In genomic region chr19:3931041-3931440, GRCh38 we compare ENCODE assay signal across 21 cellular contexts. TPM values are rescaled to one million over a fixed set of nuclear protein-coding genes. Genes with fewer than 3 reads are reported as not detected.
DNase-seq lines count a peak whose midpoint lies in the region; ATAC-seq and TF ChIP-seq lines count a peak whose summit lies in the region.
"Had no signal": no experiment of that assay in that cellular context is flagged by ENCODE, and none has a peak within 500 bp of the region (broad histone marks: within the 10 kb centered on the region; RNA-seq: fewer than 3 reads in every experiment).

No MANE protein-coding gene starts in this region.

- H3K4me1 ChIP-seq in Panc1 (ENCODE audit: control insufficient read depth, insufficient read depth, low read length) (no peaks in the 10 kb centered on the region), heart right ventricle (peaks cover 0 to 19% (median 5%) of the 10 kb centered on the region in 9 donors), osteoblast (ENCODE audit: insufficient read depth, low read length) (no peaks in the 10 kb centered on the region)

- no peaks in the 10 kb centered on the region for H4K20me1 ChIP-seq in osteoblast (ENCODE audit: insufficient read depth, low read length)

- H3K36me3 ChIP-seq in H7 (replicated peaks; ENCODE audit: control insufficient read depth, insufficient read depth, low read length) = no peaks in the 10 kb centered on the region
- no peaks in the 10 kb centered on the region for H3K36me3 ChIP-seq in Panc1 (ENCODE audit: control insufficient read depth, insufficient read depth, low read length)
- no peaks in the 10 kb centered on the region for H3K36me3 ChIP-seq in heart right ventricle
- no peaks in the 10 kb centered on the region for H3K36me3 ChIP-seq in osteoblast (ENCODE audit: insufficient read depth, low read length)

- no peak overlapping the region for H2AFZ ChIP-seq in osteoblast (ENCODE audit: low read length)

- no TSS peak for BruUV-seq in Panc1 (replicated peaks; lab: Mats Ljungman, UMichigan)

- 39 to 47% methylated on average over 8 of the region's 8 CpGs for WGBS in heart right ventricle, 2 donors

- no peaks in the 10 kb centered on the region for H3K9me3 ChIP-seq in Panc1 (ENCODE audit: control insufficient read depth, insufficient read depth, low read depth, low read length)
- H3K9me3 ChIP-seq in heart right ventricle = no peaks in the 10 kb centered on the region
- no peaks in the 10 kb centered on the region for H3K9me3 ChIP-seq in osteoblast (ENCODE audit: low read depth, low read length)

- intact Hi-C loops in Panc1 (cut with micrococcal nuclease; ENCODE audit: unreplicated experiment) (no loop called here), heart right ventricle (cut with DNase I) (no loop called here)

- no peak overlapping the region for H3K4me2 ChIP-seq in osteoblast (ENCODE audit: insufficient read depth, low read length)
- H3K4me2 ChIP-seq: KMS-11 had no signal

- POLR2A ChIA-PET in Panc1 (lab: Charles Lee) = interaction anchor here (0.6 kb wide), 1 partner anchor 120 kb away, joined by 12 read pairs; no protein-coding TSS in a partner anchor

- in situ Hi-C loops in Panc1 (cut with HindIII; ENCODE audit: low pct_unique_long_range_greater_than_20kb, low sequenced_read_pairs) = no loop called here

- no peak for TF ChIP-seq CTCF in Panc1 (IDR thresholded peaks at IDR 0.05)
- peak in 2 of 9 donors; percentile 9 to 10 for TF ChIP-seq CTCF in heart right ventricle (IDR thresholded peaks at IDR 0.05)
- no peak for TF ChIP-seq CTCF in osteoblast (IDR thresholded peaks at IDR 0.05; ENCODE audit: extremely low read depth, low read depth, low read length)

- H3K27ac ChIP-seq in Panc1 (ENCODE audit: low read length) (no peak overlapping the region), heart right ventricle (peak overlapping the region; percentile 13 to 97 (median 83)), osteoblast (ENCODE audit: low read depth, low read length) (no peak overlapping the region)
- H3K27ac ChIP-seq: HL-60, KMS-11, SK-N-MC had no signal

- DNase-seq in H7 = peak; percentile 45
- DNase-seq in Panc1 (ENCODE audit: low read depth, low spot score) = no peak
- peak; percentile 73 to 75 for DNase-seq in heart right ventricle
- peak; percentile 55 for DNase-seq in osteoblast (ENCODE audit: insufficient read length, low spot score, missing footprints)
- no peak for DNase-seq in HuH-7.5 (ENCODE audit: low spot score)
- DNase-seq in effector CD8-positive, alpha-beta T cell (lab: John Stamatoyannopoulos, UW) = no peak
- DNase-seq in NOMO-1 treated with dmso at 0.1 percent for 144 hours (lab: John Stamatoyannopoulos, UW; ENCODE audit: unreplicated experiment) = no peak
- DNase-seq: COR-L47, NCI-H1092 treated with DMSO at 0.1 percent for 48 hours, NCI-H187, NCI-H446 treated with DMSO at 0.1 percent for 48 hours, NCI-H774, OCI-M1 had no signal

- no peaks in the 10 kb centered on the region for H3K27me3 ChIP-seq in H7 (ENCODE audit: control insufficient read depth, insufficient read depth, low read length)
- no peaks in the 10 kb centered on the region for H3K27me3 ChIP-seq in Panc1 (ENCODE audit: control insufficient read depth, insufficient read depth, low read length)
- peaks cover 0 to 35% (median 13%) of the 10 kb centered on the region in 7 donors for H3K27me3 ChIP-seq in heart right ventricle
- peaks cover 26% of the 10 kb centered on the region for H3K27me3 ChIP-seq in osteoblast (ENCODE audit: insufficient read depth, low read length)

- ATAC-seq in Panc1 (peak; percentile 42; the same call in 1 of the 2 replicates), heart right ventricle (peak; percentile 46 to 81 (median 74)), GM18873 (IDR thresholded peaks at IDR 0.05; ENCODE audit: low FRiP score, unreplicated experiment) (no peak)
- ATAC-seq: GM12878 had no signal

- CTCF ChIA-PET in Panc1 (lab: Charles Lee) = no interaction called here

- no peaks in the 10 kb centered on the region for H3K79me2 ChIP-seq in osteoblast (ENCODE audit: insufficient read depth, low read length)

- H3K4me3 ChIP-seq in H7 (ENCODE audit: insufficient read depth, low read depth, low read length) (no peak overlapping the region), Panc1 (ENCODE audit: low read depth in 2 of 2, low read length in 2 of 2) (no peak overlapping the region), heart right ventricle (no peak overlapping the region), osteoblast (ENCODE audit: insufficient read depth, low read length) (no peak overlapping the region)
- H3K4me3 ChIP-seq: GM12878, SK-N-MC had no signal

RNA-seq across cellular contexts. Expression of gene NMRK2, which starts 1.8 kb away (rescaled TPM):
- total RNA-seq in H7 (2014; rRNA removed; shearing (Covaris generic)) = 59.4 and 60.1 TPM in 2 replicates
- total RNA-seq in Panc1 (2021; ENCODE audit: unreplicated experiment) (0.21 TPM), heart right ventricle (1,000 to 10,000 TPM in 1 of 10 donors, 100 to 1,000 TPM in 9; 241 to 2,570 (median 640) TPM), osteoblast (not detected in 2 replicates)
- not detected for polyA plus RNA-seq in Panc1 (2012; ENCODE audit: insufficient read length)
- 1,000 to 10,000 TPM; 1,128 to 1,168 TPM for polyA plus RNA-seq in heart right ventricle
- total RNA-seq: A673, GM12878, MCF 10A had no signal
- polyA plus RNA-seq: CD14-positive monocyte had no signal

RNA-seq across cellular contexts. Expression of gene DAPK3, which starts 39.9 kb away (rescaled TPM):
- total RNA-seq in H7 (2014; rRNA removed; shearing (Covaris generic)) = 124 and 131 TPM in 2 replicates
- total RNA-seq in Panc1 (2021; ENCODE audit: unreplicated experiment) (66.6 TPM), heart right ventricle (100 to 1,000 TPM in 5 of 10 donors, 10 to 100 TPM in 5; 72.5 to 222 (median 99.5) TPM), osteoblast (122 and 131 TPM in 2 replicates)
- 79.9 TPM for polyA plus RNA-seq in Panc1 (2012; ENCODE audit: insufficient read length)
- polyA plus RNA-seq in heart right ventricle = 100 to 1,000 TPM; 140 to 214 TPM

RNA-seq across cellular contexts. Expression of gene ATCAY, which starts 50.6 kb away (rescaled TPM):
- 10.2 and 17.9 TPM in 2 replicates for total RNA-seq in H7 (2014; rRNA removed; shearing (Covaris generic))
- total RNA-seq in Panc1 (2021; ENCODE audit: unreplicated experiment) = 0.15 TPM
- polyA plus RNA-seq in Panc1 (2012; ENCODE audit: insufficient read length) = 0.11 TPM
- total RNA-seq in heart right ventricle = not detected
- not detected for polyA plus RNA-seq in heart right ventricle
- total RNA-seq in osteoblast = not detected in 2 replicates
- total RNA-seq: MCF 10A had no signal
- polyA plus RNA-seq: CD14-positive monocyte had no signal

RNA-seq across cellular contexts. Expression of gene EEF2, which starts 54.2 kb away (rescaled TPM):
- total RNA-seq in H7 (2014; rRNA removed; shearing (Covaris generic)) = 2,968 and 3,290 TPM in 2 replicates
- total RNA-seq in Panc1 (2021; ENCODE audit: unreplicated experiment) (1,391 TPM), heart right ventricle (1,000 to 10,000 TPM; 1,845 to 2,887 (median 2,645) TPM), osteoblast (2,656 and 2,968 TPM in 2 replicates)
- polyA plus RNA-seq in Panc1 (2012; ENCODE audit: insufficient read length) = 1,601 TPM
- 1,000 to 10,000 TPM in 1 of 2 donors, 100 to 1,000 TPM in 1; 704 to 1,279 TPM for polyA plus RNA-seq in heart right ventricle

Comparison
In these comparisons a context has a peak if more than half of its experiments do, and no peak if none do; other contexts are left out.
1. DNase-seq: peak in H7 (single experiment), heart right ventricle (2 of 2) and osteoblast (single experiment); none in Panc1 (single experiment), HuH-7.5 (single experiment), effector CD8-positive, alpha-beta T cell (single experiment) and NOMO-1 treated with dmso at 0.1 percent for 144 hours (single experiment).
2. H3K27ac ChIP-seq: peak in heart right ventricle (10 of 10); none in Panc1 (single experiment) and osteoblast (single experiment).
3. RNA of gene NMRK2, which starts 1.8 kb away (total RNA-seq): 241 to 2,570 TPM in heart right ventricle and 59.4 to 60.1 TPM in H7; 0.21 TPM in Panc1 (single experiment) and not detected in osteoblast; every median in the first group is over 10 times any median in the second.